In the genomic region with DNA sequence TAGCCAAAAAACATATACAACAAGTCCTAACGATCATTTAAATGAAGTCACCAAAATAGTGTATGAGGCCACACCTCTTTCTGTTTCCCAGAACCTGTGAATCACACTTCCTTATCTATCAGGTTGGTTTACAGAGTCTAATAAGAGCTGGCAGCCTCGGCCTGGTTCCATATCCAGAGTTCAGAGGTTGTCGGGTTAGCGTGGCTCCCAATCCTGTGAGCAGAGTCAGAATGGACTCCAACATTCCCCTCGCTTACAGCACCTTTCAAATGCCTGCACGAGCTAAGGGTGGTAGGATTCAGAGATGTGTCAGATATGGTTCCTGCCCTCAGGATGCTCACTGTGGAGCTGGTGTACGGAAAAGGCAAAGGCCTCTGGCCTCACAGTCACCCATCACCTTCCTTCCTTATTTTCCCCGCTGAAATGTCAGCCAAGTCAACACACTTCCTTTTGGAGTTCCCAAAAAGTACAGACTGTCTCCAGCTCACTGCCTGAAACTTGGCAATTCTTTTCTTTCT, we compare ENCODE assay signal across 8 cellular contexts. TPM values are rescaled to one million over a fixed set of nuclear protein-coding genes. Genes with fewer than 3 reads are reported as not detected.
DNase-seq lines count a peak whose midpoint lies in the region; ATAC-seq lines count a peak whose summit lies in the region.

No MANE protein-coding gene starts in this region.

- ATAC-seq in left lobe of liver, result peak; percentile 86

- peak; percentile 7 to 10 for DNase-seq in stimulated activated CD4-positive, alpha-beta T cell treated with anti-CD3 and anti-CD28 coated beads, Interleukin-15, amount 100 ng/mL, for 48 hours (ENCODE audit: low read depth in 2 of 2)
- no peak for DNase-seq in stimulated activated CD4-positive, alpha-beta T cell treated with anti-CD3 and anti-CD28 coated beads, Interleukin-12 subunit alpha, Interleukin-12 subunit beta, amount 100 ng/mL, for 4 hours
- peak; percentile 69 for DNase-seq in activated effector memory CD4-positive, alpha-beta T cell treated with anti-CD3 and anti-CD28 coated beads, Interleukin-2, amount 50 U/mL, for 16 hours
- DNase-seq in left lobe of liver (ENCODE audit: low spot score), result peak; percentile 84
- DNase-seq in COLO829 (ENCODE audit: low spot score), result no peak
- no peak for DNase-seq in NCI-H1105 (lab: John Stamatoyannopoulos, UW)
- DNase-seq in NCI-H82 (lab: John Stamatoyannopoulos, UW), result no peak
- no peak for DNase-seq in DMS114 treated with DMSO at 0.1 percent for 48 hours (lab: John Stamatoyannopoulos, UW; ENCODE audit: unreplicated experiment)

RNA-seq across cellular contexts. Expression of gene IL15RA, which starts 6.0 kb away (rescaled TPM):
- total RNA-seq in left lobe of liver, result 8.4 TPM

Comparison
In these comparisons a context has a peak if more than half of its experiments do, and no peak if none do; other contexts are left out.
1. DNase-seq: peak in stimulated activated CD4-positive, alpha-beta T cell treated with anti-CD3 and anti-CD28 coated beads, Interleukin-15, amount 100 ng/mL, for 48 hours (2 of 2), activated effector memory CD4-positive, alpha-beta T cell treated with anti-CD3 and anti-CD28 coated beads, Interleukin-2, amount 50 U/mL, for 16 hours (single experiment) and left lobe of liver (single experiment); none in stimulated activated CD4-positive, alpha-beta T cell treated with anti-CD3 and anti-CD28 coated beads, Interleukin-12 subunit alpha, Interleukin-12 subunit beta, amount 100 ng/mL, for 4 hours (single experiment), COLO829 (single experiment), NCI-H1105 (single experiment), NCI-H82 (single experiment) and DMS114 treated with DMSO at 0.1 percent for 48 hours (single experiment).